Comparison of ENCODE assay signal across 8 cellular contexts in the genomic region with DNA sequence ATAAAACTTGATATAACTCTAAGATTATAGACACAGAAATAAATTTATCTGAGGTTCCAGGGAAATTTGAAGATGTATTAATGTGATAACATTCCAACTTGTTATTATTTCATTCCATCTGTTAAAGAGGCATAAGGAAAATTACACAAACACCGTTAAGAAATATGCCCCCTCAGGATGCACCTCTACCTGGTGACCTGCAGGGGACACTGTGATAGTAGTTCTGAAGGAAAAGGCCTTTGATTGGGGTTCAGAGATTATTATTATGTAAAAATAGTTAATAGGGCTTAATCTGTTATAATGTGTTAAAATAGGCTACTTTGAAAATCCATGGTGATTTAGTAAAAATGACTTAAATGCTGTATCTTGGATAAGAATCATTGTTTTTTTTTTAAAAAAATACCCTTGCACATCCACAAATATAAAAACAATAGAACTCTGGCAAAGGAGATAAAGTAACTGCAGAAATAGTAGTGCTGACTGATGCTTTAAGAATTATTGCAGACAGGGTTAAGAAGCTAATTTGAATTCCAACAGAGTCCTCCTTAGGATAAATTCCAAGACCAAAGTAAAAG. TPM values are rescaled to one million over a fixed set of nuclear protein-coding genes. Genes with fewer than 3 reads are reported as not detected.
DNase-seq lines count a peak whose midpoint lies in the region; ATAC-seq and TF ChIP-seq lines count a peak whose summit lies in the region.

No MANE protein-coding gene starts in this region.

- intact Hi-C loops in heart left ventricle (cut with DNase I), result loop anchor here in 1 of 10 donors (5.0 kb wide), 1 partner anchor 151 kb away; no protein-coding TSS in a partner anchor
- intact Hi-C loops in left cardiac atrium (cut with DNase I), result no loop called here

- no peaks in the 10 kb centered on the region for H3K9me3 Mint-ChIP-seq in chondrocyte (ENCODE audit: low read depth)
- H3K9me3 Mint-ChIP-seq in nephron progenitor cell, result no peaks in the 10 kb centered on the region

- H3K4me3 ChIP-seq in heart left ventricle (no peak overlapping the region), H7 (ENCODE audit: insufficient read depth, low read depth, low read length) (no peak overlapping the region), suprapubic skin (no peak overlapping the region)

- H3K4me1 Mint-ChIP-seq in chondrocyte (ENCODE audit: low read depth), result no peaks in the 10 kb centered on the region
- H3K4me1 Mint-ChIP-seq in nephron progenitor cell, result peaks cover 12% of the 10 kb centered on the region

- ATAC-seq in heart left ventricle (no peak), left cardiac atrium (no peak)

- WGBS in heart left ventricle, 4 donors, result 2 to 4% (median 4%) methylated on average over 1 of the region's 1 CpG
- WGBS in suprapubic skin, result 9% methylated on average over 1 of the region's 1 CpG

- TF ChIP-seq POLR2A in heart left ventricle (IDR thresholded peaks at IDR 0.05), result no peak
- TF ChIP-seq POLR2A in suprapubic skin (IDR thresholded peaks at IDR 0.05), result no peak

- TF ChIP-seq EP300 in suprapubic skin (IDR thresholded peaks at IDR 0.05), result no peak

- H3K9me3 ChIP-seq in heart left ventricle (no peaks in the 10 kb centered on the region), suprapubic skin (no peaks in the 10 kb centered on the region)

- TF ChIP-seq CTCF in heart left ventricle (IDR thresholded peaks at IDR 0.05) (peak; percentile 46 to 69 (median 61)), chondrocyte (IDR thresholded peaks at IDR 0.05) (peak; percentile 85), nephron progenitor cell (IDR thresholded peaks at IDR 0.05) (peak; percentile 97), suprapubic skin (IDR thresholded peaks at IDR 0.05) (peak in 1 of 2 donors; percentile 61)

- H3K36me3 Mint-ChIP-seq in chondrocyte (ENCODE audit: low read depth) (no peaks in the 10 kb centered on the region), nephron progenitor cell (ENCODE audit: low read depth) (no peaks in the 10 kb centered on the region)

- H3K27ac Mint-ChIP-seq in chondrocyte (ENCODE audit: unreplicated experiment) (no peak overlapping the region), nephron progenitor cell (no peak overlapping the region)

- H3K27me3 ChIP-seq in heart left ventricle, result no peaks in the 10 kb centered on the region
- H3K27me3 ChIP-seq in H7 (ENCODE audit: control insufficient read depth, insufficient read depth, low read length), result no peaks in the 10 kb centered on the region
- no peaks in the 10 kb centered on the region for H3K27me3 ChIP-seq in suprapubic skin

- H3K27me3 Mint-ChIP-seq in chondrocyte (ENCODE audit: low read depth), result peaks cover 3% of the 10 kb centered on the region
- H3K27me3 Mint-ChIP-seq in nephron progenitor cell (ENCODE audit: low read depth, poor library complexity), result peaks cover 3% of the 10 kb centered on the region

- H3K4me1 ChIP-seq in heart left ventricle (no peaks in the 10 kb centered on the region), suprapubic skin (peaks cover under 1% of the 10 kb centered on the region)

- H3K36me3 ChIP-seq in heart left ventricle (no peaks in the 10 kb centered on the region), H7 (replicated peaks; ENCODE audit: control insufficient read depth, insufficient read depth, low read length) (no peaks in the 10 kb centered on the region), suprapubic skin (no peaks in the 10 kb centered on the region)

- H3K27ac ChIP-seq in heart left ventricle, result no peak overlapping the region
- H3K27ac ChIP-seq in suprapubic skin, result no peak overlapping the region

- H3K4me3 Mint-ChIP-seq in chondrocyte (ENCODE audit: unreplicated experiment) (no peak overlapping the region), nephron progenitor cell (no peak overlapping the region)

- DNase-seq in heart left ventricle (no peak), left cardiac atrium (no peak), H7 (peak; percentile 39), MV-4-11 (lab: John Stamatoyannopoulos, UW) (peak; percentile 11), chondrocyte (ENCODE audit: low spot score) (no peak), nephron progenitor cell (no peak), suprapubic skin (ENCODE audit: low spot score in 2 of 2) (no peak), GF-D8 (lab: John Stamatoyannopoulos, UW) (no peak)

RNA-seq across cellular contexts. Expression of a gene that starts 6.1 kb away (rescaled TPM):
- total RNA-seq in heart left ventricle (10 to 100 TPM in 1 of 9 donors, 1 to 10 TPM in 8; 3.4 to 10.2 (median 7.8) TPM), left cardiac atrium (1 to 10 TPM; 6.1 to 6.3 TPM), chondrocyte (11.0 to 14.6 TPM (median 12.2 TPM) in 3 replicates), suprapubic skin (10 to 100 TPM in 2 of 4 donors, 1 to 10 TPM in 2; 6.5 to 11.4 (median 10.3) TPM)
- 1 to 10 TPM; 2.0 to 3.1 TPM for polyA plus RNA-seq in heart left ventricle
- 15.9 and 17.0 TPM in 2 replicates for total RNA-seq in H7 (2014; rRNA removed; shearing (Covaris generic))

RNA-seq across cellular contexts. Expression of a gene that starts 35.1 kb away (rescaled TPM):
- total RNA-seq in heart left ventricle (10 to 100 TPM; 27.8 to 67.5 (median 51.7) TPM), left cardiac atrium (10 to 100 TPM; 53.0 to 59.7 TPM), chondrocyte (28.1 to 47.2 TPM (median 34.5 TPM) in 3 replicates), suprapubic skin (10 to 100 TPM; 16.8 to 34.1 (median 21.3) TPM)
- polyA plus RNA-seq in heart left ventricle, result 10 to 100 TPM; 56.0 to 78.0 TPM
- 31.0 and 42.0 TPM in 2 replicates for total RNA-seq in H7 (2014; rRNA removed; shearing (Covaris generic))

RNA-seq across cellular contexts. Expression of a gene that starts 35.3 kb away (rescaled TPM):
- total RNA-seq in heart left ventricle, result 10 to 100 TPM; 12.2 to 15.8 (median 13.1) TPM
- polyA plus RNA-seq in heart left ventricle, result 1 to 10 TPM; 3.1 to 9.9 TPM
- 10 to 100 TPM; 13.0 to 15.5 TPM for total RNA-seq in left cardiac atrium
- 6.8 and 9.6 TPM in 2 replicates for total RNA-seq in H7 (2014; rRNA removed; shearing (Covaris generic))
- 7.2 to 13.5 TPM (median 9.6 TPM) in 3 replicates for total RNA-seq in chondrocyte
- total RNA-seq in suprapubic skin, result 10 to 100 TPM in 2 of 4 donors, 1 to 10 TPM in 2; 8.1 to 16.4 (median 11.9) TPM

RNA-seq across cellular contexts. Expression of a gene that starts 44.9 kb away (rescaled TPM):
- total RNA-seq in heart left ventricle (10 to 100 TPM; 26.8 to 64.5 (median 38.8) TPM), left cardiac atrium (10 to 100 TPM; 34.0 to 39.0 TPM), chondrocyte (0.07 to 0.17 TPM (median 0.15 TPM) in 3 replicates), suprapubic skin (1 to 10 TPM; 2.3 to 7.3 (median 4.5) TPM)
- 10 to 100 TPM; 21.3 to 53.6 TPM for polyA plus RNA-seq in heart left ventricle
- total RNA-seq in H7 (2014; rRNA removed; shearing (Covaris generic)), result 0.59 and 0.73 TPM in 2 replicates

Comparison
In these comparisons a context has a peak if more than half of its experiments do, and no peak if none do; other contexts are left out.
1. DNase-seq: peak in H7 (single experiment) and MV-4-11 (single experiment); none in heart left ventricle (0 of 5), left cardiac atrium (single experiment), chondrocyte (single experiment), nephron progenitor cell (single experiment), suprapubic skin (0 of 2) and GF-D8 (single experiment).